2 cellular contexts compared by ENCODE assay signal in the genomic region with DNA sequence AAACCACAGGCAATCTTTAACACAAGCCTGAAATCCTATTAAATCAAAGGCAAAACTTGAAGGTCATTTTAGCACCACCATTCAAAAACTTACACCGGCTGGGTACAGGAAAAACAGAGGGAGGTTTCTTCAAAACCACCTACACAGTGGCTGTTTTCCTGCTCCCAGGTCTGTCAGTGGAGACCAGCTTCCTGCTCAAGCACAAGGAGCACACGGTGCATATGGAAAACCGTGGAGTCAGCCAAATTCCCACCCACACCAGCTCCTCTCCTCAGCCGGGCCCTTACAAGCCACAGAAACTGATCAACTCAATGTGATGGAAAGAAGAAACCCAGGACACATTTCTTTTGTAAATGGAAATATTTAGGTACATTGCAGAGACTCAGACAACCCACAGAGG.
TF ChIP-seq lines count a peak whose summit lies in the region.

No MANE protein-coding gene starts in this region.

TF ChIP-seq in IMR-90, 13 proteins besides CTCF, POLR2A, EP300 and RAD21:
- TF ChIP-seq ELK1 (IDR thresholded peaks at IDR 0.05; ENCODE audit: borderline replicate concordance, low read depth, low read length) (no peak), MAZ (IDR thresholded peaks at IDR 0.05; ENCODE audit: borderline replicate concordance, low read depth, low read length) (no peak), RCOR1 (IDR thresholded peaks at IDR 0.05; ENCODE audit: insufficient replicate concordance, low read length) (no peak), RFX5 (IDR thresholded peaks at IDR 0.05; ENCODE audit: low read depth, low read length) (no peak), SMC3 (IDR thresholded peaks at IDR 0.05; ENCODE audit: low read depth, low read length) (no peak), USF2 (IDR thresholded peaks at IDR 0.05; ENCODE audit: low read depth, low read length) (no peak), MAFK (IDR thresholded peaks at IDR 0.05; ENCODE audit: low read depth, low read length) (no peak; the same call in 1 of the 2 replicates), BHLHE40 (IDR thresholded peaks at IDR 0.05; ENCODE audit: low read depth, low read length) (no peak)

TF ChIP-seq in HepG2, 621 proteins besides CTCF, POLR2A, EP300 and RAD21:
- no peak for TF ChIP-seq LCORL (IDR thresholded peaks at IDR 0.05)
- no peak for TF ChIP-seq LCORL (CRISPR knock-in tag; IDR thresholded peaks at IDR 0.05)
- 0 out of 2 replicates have a peak, but pooled peaks have one; percentile 21 for TF ChIP-seq MAFF (IDR thresholded peaks at IDR 0.05; ENCODE audit: low read depth, low read length)
- peak; percentile 24 to 43; a peak in 1 of 4 replicates for TF ChIP-seq MAFK (conservative IDR thresholded peaks at IDR 0.05 in 1 of 2, IDR thresholded peaks at IDR 0.05 in 1 of 2; ENCODE audit: low read length in 2 of 2)
- TF ChIP-seq ARNT (IDR thresholded peaks at IDR 0.05) = no peak
